In genomic region chr4:127799711-127800110, GRCh38 we compare ENCODE assay signal across 23 cellular contexts. TPM values are rescaled to one million over a fixed set of nuclear protein-coding genes. Genes with fewer than 3 reads are reported as not detected.
"Had no signal": no experiment of that assay in that cellular context is flagged by ENCODE, and none has a peak within 500 bp of the region (broad histone marks: within the 10 kb centered on the region; RNA-seq: fewer than 3 reads in every experiment).

No MANE protein-coding gene starts in this region.

- H3K4me3 ChIP-seq: coronary artery, dorsolateral prefrontal cortex, esophagus muscularis mucosa, gastroesophageal sphincter, heart left ventricle, hepatocyte, left lung, lower lobe of right lung, mucosa of descending colon had no signal

- H3K36me3 ChIP-seq: left lung, lower lobe of right lung had no signal

- FAIRE-seq: colon, endothelial cell of umbilical vein, frontal cortex, keratinocyte had no signal

- H3K27ac ChIP-seq: coronary artery, dorsolateral prefrontal cortex, esophagus muscularis mucosa, foreskin keratinocyte, gastroesophageal sphincter, heart left ventricle, hepatocyte, left lung, lower lobe of right lung had no signal

- H3K4me1 ChIP-seq: esophagus muscularis mucosa, foreskin keratinocyte, gastroesophageal sphincter, heart left ventricle, left lung, lower lobe of right lung had no signal

- H3K4me2 ChIP-seq: hepatocyte had no signal

- ATAC-seq: foreskin keratinocyte, gastroesophageal sphincter, heart left ventricle, left cardiac atrium, left lung, left ventricle myocardium superior, lower lobe of right lung, mucosa of descending colon had no signal

- DNase-seq: dermis blood vessel endothelial cell; dorsolateral prefrontal cortex; effector CD4-positive, alpha-beta T cell; effector memory CD4-positive, alpha-beta T cell; foreskin keratinocyte; heart left ventricle; hypothalamus; immature natural killer cell; left cardiac atrium; left lung; left ventricle myocardium superior; lower lobe of right lung; mesenchymal stem cell; mucosa of descending colon; naive B cell had no signal

- H3K27me3 ChIP-seq: dorsolateral prefrontal cortex, esophagus muscularis mucosa, foreskin keratinocyte, gastroesophageal sphincter, heart left ventricle, hepatocyte, left lung had no signal

- H3K79me2 ChIP-seq: hepatocyte had no signal

- H2AFZ ChIP-seq: hepatocyte had no signal

- H3K9me3 ChIP-seq: esophagus muscularis mucosa, gastroesophageal sphincter, heart left ventricle, left lung, lower lobe of right lung, mucosa of descending colon had no signal

RNA-seq across cellular contexts. Expression of gene HSPA4L, which starts 17.6 kb away (rescaled TPM):
- polyA plus RNA-seq: immature natural killer cell had no signal
